12 cellular contexts compared by ENCODE assay signal in the genomic region with DNA sequence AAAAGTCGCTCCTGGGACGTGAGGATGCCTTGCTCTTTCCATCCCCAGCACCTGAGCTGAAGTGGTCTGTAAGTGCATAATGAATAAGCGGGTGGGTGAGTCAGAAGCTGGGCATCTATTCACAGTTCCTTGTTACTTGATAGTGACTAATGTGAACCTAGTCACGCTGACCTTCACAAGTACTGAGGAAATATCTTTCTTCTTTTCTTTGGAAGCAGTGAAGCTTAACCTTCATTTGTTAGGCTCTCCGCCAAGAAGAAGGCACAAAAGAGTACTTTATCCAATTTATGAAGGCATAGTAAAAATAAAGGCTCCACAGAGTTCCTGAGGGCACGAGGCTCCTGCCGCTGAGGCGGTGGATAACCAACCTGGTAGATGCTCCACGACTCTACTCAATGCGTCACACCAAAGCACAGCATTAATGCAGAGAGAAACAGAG.
A peak's percentile ranks its signal among the peaks of the same experiment; 100 is the strongest.
DNase-seq lines count a peak whose midpoint lies in the region; ATAC-seq, FAIRE-seq and TF ChIP-seq lines count a peak whose summit lies in the region.
"Had no signal": no experiment of that assay in that cellular context is flagged by ENCODE, and none has a peak within 500 bp of the region (broad histone marks: within the 10 kb centered on the region; RNA-seq: fewer than 3 reads in every experiment).

No MANE protein-coding gene starts in this region.

- no peak for TF ChIP-seq RAD21 in A549 (conservative IDR thresholded peaks at IDR 0.05 in 1 of 2, IDR thresholded peaks at IDR 0.05 in 1 of 2)

- FAIRE-seq in A549 (lab: Jason Lieb, UNC): no peak

- H3K9me3 Mint-ChIP-seq in activated CD8-positive, alpha-beta T cell treated with anti-CD3 and anti-CD28 coated beads, Interleukin-2, amount 10 ng/mL, durations not matched to agents 7 days and 5 days (ENCODE audit: insufficient read depth): peaks cover 22% of the 10 kb centered on the region

- no peaks in the 10 kb centered on the region for H3K79me2 ChIP-seq in hepatocyte

- 0 out of 6 replicates have a peak, but pooled peaks of 1 of the 2 experiments have one; percentile 34 for ATAC-seq in A549
- no peak for ATAC-seq in HG02970 (IDR thresholded peaks at IDR 0.05; ENCODE audit: low FRiP score, unreplicated experiment)
- no peak for ATAC-seq in activated CD4-positive, CD25-positive, alpha-beta regulatory T cell treated with anti-CD3 and anti-CD28 coated beads, Interleukin-2, amount 50 U/mL, for 24 hours
- no peak for ATAC-seq in activated CD8-positive, alpha-beta T cell treated with anti-CD3 and anti-CD28 coated beads, Interleukin-2, amount 10 ng/mL, durations not matched to agents 7 days and 5 days

- H3K36me3 ChIP-seq in hepatocyte (replicated peaks; ENCODE audit: insufficient read depth, low read depth): no peaks in the 10 kb centered on the region
- H3K36me3 ChIP-seq: thoracic aorta had no signal

- no peak overlapping the region for H3K27ac ChIP-seq in A549
- H3K27ac ChIP-seq in hepatocyte: no peak overlapping the region
- H3K27ac ChIP-seq: SK-N-MC, thoracic aorta had no signal

- H3K9me2 ChIP-seq in hepatocyte (replicated peaks; ENCODE audit: insufficient read depth): no peaks in the 10 kb centered on the region

- no peaks in the 10 kb centered on the region for H3K36me3 Mint-ChIP-seq in activated CD8-positive, alpha-beta T cell treated with anti-CD3 and anti-CD28 coated beads, Interleukin-2, amount 10 ng/mL, durations not matched to agents 7 days and 5 days (ENCODE audit: low read depth)

- TF ChIP-seq POLR2A in A549 (IDR thresholded peaks at IDR 0.05; ENCODE audit: low read length): no peak

- no peaks in the 10 kb centered on the region for H3K27me3 ChIP-seq in hepatocyte

- H3K4me3 ChIP-seq in A549 (no peak overlapping the region), hepatocyte (no peak overlapping the region)
- H3K4me3 ChIP-seq: SK-N-MC, thoracic aorta had no signal

- no peaks in the 10 kb centered on the region for H3K27me3 Mint-ChIP-seq in activated CD8-positive, alpha-beta T cell treated with anti-CD3 and anti-CD28 coated beads, Interleukin-2, amount 10 ng/mL, durations not matched to agents 7 days and 5 days (ENCODE audit: low read depth)

- DNase-seq in A549 (ENCODE audit: low read depth in 1 of 2, low spot score in 1 of 2) (peak; percentile 17 to 19), HEK293T (ENCODE audit: extremely low spot score) (peak; percentile 11), SK-MEL-5 (ENCODE audit: low read depth, low spot score) (peak; percentile 79), hepatocyte (ENCODE audit: low spot score) (peak; percentile 8), G401 (ENCODE audit: low spot score) (no peak)
- no peak for DNase-seq in activated CD8-positive, alpha-beta T cell treated with anti-CD3 and anti-CD28 coated beads, Interleukin-2, amount 10 ng/mL, durations not matched to agents 7 days and 5 days
- DNase-seq: activated effector memory CD4-positive, alpha-beta T cell treated with anti-CD3 and anti-CD28 coated beads, Interleukin-2, amount 50 U/mL, for 16 hours; Caco-2 had no signal

- H2AFZ ChIP-seq in hepatocyte: no peak overlapping the region

- H3K9me3 ChIP-seq in A549 (no peaks in the 10 kb centered on the region), hepatocyte (ENCODE audit: low read depth) (no peaks in the 10 kb centered on the region)
- H3K9me3 ChIP-seq: Caco-2, thoracic aorta had no signal

- H3K4me1 Mint-ChIP-seq in activated CD8-positive, alpha-beta T cell treated with anti-CD3 and anti-CD28 coated beads, Interleukin-2, amount 10 ng/mL, durations not matched to agents 7 days and 5 days (ENCODE audit: low read depth): no peaks in the 10 kb centered on the region

- in situ Hi-C loops in SK-MEL-5 (cut with HindIII; ENCODE audit: low pct_unique_long_range_greater_than_20kb, low sequenced_read_pairs): no loop called here
- in situ Hi-C loops in G401 (cut with HindIII; ENCODE audit: low sequenced_read_pairs): no loop called here

- H3K27ac Mint-ChIP-seq in activated CD8-positive, alpha-beta T cell treated with anti-CD3 and anti-CD28 coated beads, Interleukin-2, amount 10 ng/mL, durations not matched to agents 7 days and 5 days: no peak overlapping the region

- TF ChIP-seq CTCF in A549 (IDR thresholded peaks at IDR 0.05) (no peak), hepatocyte (IDR thresholded peaks at IDR 0.05; ENCODE audit: poor library complexity) (no peak)

- no peaks in the 10 kb centered on the region for H4K20me1 ChIP-seq in hepatocyte (ENCODE audit: insufficient read depth, poor library complexity, severe bottlenecking)

- CTCF ChIA-PET in A549 (lab: Yijun Ruan, JAX) (no interaction called here), HEK293T (lab: Yijun Ruan, JAX) (no interaction called here)
- CTCF ChIA-PET in activated CD8-positive, alpha-beta T cell treated with anti-CD3 and anti-CD28 coated beads, Interleukin-2, amount 10 ng/mL, durations not matched to agents 7 days and 5 days (lab: Charles Lee): no interaction called here

- H3K4me3 Mint-ChIP-seq in activated CD8-positive, alpha-beta T cell treated with anti-CD3 and anti-CD28 coated beads, Interleukin-2, amount 10 ng/mL, durations not matched to agents 7 days and 5 days: no peak overlapping the region

- 10% methylated on average over 10 of the region's 10 CpGs for WGBS in A549 (ENCODE audit: missing lambda C conversion rate)
- WGBS in hepatocyte (ENCODE audit: low lambda C conversion rate, missing lambda C conversion rate): 90% methylated on average over 10 of the region's 10 CpGs

- H3K4me1 ChIP-seq in A549 (no peaks in the 10 kb centered on the region), hepatocyte (ENCODE audit: insufficient read depth) (no peaks in the 10 kb centered on the region)
- H3K4me1 ChIP-seq: Caco-2 had no signal

- POLR2A ChIA-PET in A549 (lab: Yijun Ruan, JAX): no interaction called here
- POLR2A ChIA-PET in HEK293T (lab: Yijun Ruan, JAX): no interaction called here
- POLR2A ChIA-PET in activated CD8-positive, alpha-beta T cell treated with anti-CD3 and anti-CD28 coated beads, Interleukin-2, amount 10 ng/mL, durations not matched to agents 7 days and 5 days (lab: Charles Lee): no interaction called here

- H3K4me2 ChIP-seq in A549 (no peak overlapping the region), hepatocyte (no peak overlapping the region)

- TF ChIP-seq EP300 in A549 (IDR thresholded peaks at IDR 0.05): no peak

TF ChIP-seq in A549, 52 proteins besides CTCF, POLR2A, EP300 and RAD21:
- TF ChIP-seq RARB (CRISPR knock-in tag; IDR thresholded peaks at IDR 0.05): no peak
- no peak for TF ChIP-seq NFE2L2 (conservative IDR thresholded peaks at IDR 0.05; ENCODE audit: low read length)
- TF ChIP-seq, protein P1, sequence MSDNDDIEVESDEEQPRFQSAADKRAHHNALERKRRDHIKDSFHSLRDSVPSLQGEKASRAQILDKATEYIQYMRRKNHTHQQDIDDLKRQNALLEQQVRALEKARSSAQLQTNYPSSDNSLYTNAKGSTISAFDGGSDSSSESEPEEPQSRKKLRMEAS (IDR thresholded peaks at IDR 0.05): no peak
- no peak for TF ChIP-seq GATA3 (IDR thresholded peaks at IDR 0.05; ENCODE audit: borderline replicate concordance)
- TF ChIP-seq ZNF302 (CRISPR knock-in tag; IDR thresholded peaks at IDR 0.05): no peak
- TF ChIP-seq FOSB (CRISPR knock-in tag; IDR thresholded peaks at IDR 0.05): no peak
- no peak for TF ChIP-seq TP53 (CRISPR knock-in tag; IDR thresholded peaks at IDR 0.05)
- TF ChIP-seq CBX2 (IDR thresholded peaks at IDR 0.05; ENCODE audit: borderline replicate concordance, low read depth): no peak
TF ChIP-seq in A549: peak in this region for 0.

TF ChIP-seq in HEK293T, 16 proteins besides CTCF, POLR2A, EP300 and RAD21:
- no peak for TF ChIP-seq FOXA1 (IDR thresholded peaks at IDR 0.05)
- TF ChIP-seq L3MBTL2 (conservative IDR thresholded peaks at IDR 0.05): no peak
- TF ChIP-seq SP1 (IDR thresholded peaks at IDR 0.05): no peak
- TF ChIP-seq NFRKB (IDR thresholded peaks at IDR 0.05): no peak
- no peak for TF ChIP-seq FOXK2 (IDR thresholded peaks at IDR 0.05)
- TF ChIP-seq BHLHE40 (IDR thresholded peaks at IDR 0.05; ENCODE audit: borderline replicate concordance): no peak
- TF ChIP-seq ARNT (IDR thresholded peaks at IDR 0.05): no peak
- no peak for TF ChIP-seq HDGF (IDR thresholded peaks at IDR 0.05; ENCODE audit: borderline replicate concordance)

Comparison
In these comparisons a context has a peak if more than half of its experiments do, and no peak if none do; other contexts are left out.
1. DNase-seq: peak in A549 (2 of 2), HEK293T (single experiment), SK-MEL-5 (single experiment) and hepatocyte (single experiment); none in activated CD8-positive, alpha-beta T cell treated with anti-CD3 and anti-CD28 coated beads, Interleukin-2, amount 10 ng/mL, durations not matched to agents 7 days and 5 days (single experiment) and G401 (single experiment).